Comparison of ENCODE assay signal across 21 cellular contexts in the genomic region with DNA sequence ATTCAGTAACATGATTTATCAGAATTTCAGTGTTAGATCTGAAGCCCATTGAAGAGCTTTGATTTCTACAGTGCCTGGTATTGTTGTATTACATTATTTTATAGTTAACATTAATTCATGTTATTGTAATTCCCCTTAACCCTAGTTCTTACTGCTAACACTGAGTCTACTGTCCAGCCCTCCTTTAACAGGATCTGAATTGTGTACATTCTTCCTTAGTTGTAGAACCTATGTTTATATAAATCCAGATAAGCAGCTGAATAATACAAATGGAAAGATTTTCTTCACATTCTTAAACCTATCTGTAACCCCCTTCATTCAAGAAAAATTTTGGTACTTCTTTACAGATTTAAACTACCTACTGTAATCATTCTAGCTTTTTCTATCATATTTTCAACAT. TPM values are rescaled to one million over a fixed set of nuclear protein-coding genes. Genes with fewer than 3 reads are reported as not detected.
DNase-seq lines count a peak whose midpoint lies in the region; ATAC-seq and TF ChIP-seq lines count a peak whose summit lies in the region.
"Had no signal": no experiment of that assay in that cellular context is flagged by ENCODE, and none has a peak within 500 bp of the region (broad histone marks: within the 10 kb centered on the region; RNA-seq: fewer than 3 reads in every experiment).

No MANE protein-coding gene starts in this region.

- POLR2A ChIA-PET in RWPE1 (lab: Yijun Ruan, JAX; ENCODE audit: low non-redundant PET): no interaction called here

- H3K4me3 ChIP-seq in fibroblast of villous mesenchyme (ENCODE audit: low read depth, low read length): no peak overlapping the region
- H3K4me3 ChIP-seq: BLaER1 treated with 17β-estradiol and CSF1 and Interleukin-3, amounts not matched to agents 10 nM and 100 nM had no signal

- no peaks in the 10 kb centered on the region for H3K9me3 Mint-ChIP-seq in activated naive CD4-positive, alpha-beta T cell treated with anti-CD3 and anti-CD28 coated beads, Interleukin-2, amount 50 U/mL, for 24 hours
- no peaks in the 10 kb centered on the region for H3K9me3 Mint-ChIP-seq in stimulated activated naive B cell treated with anti-CD40 and anti-IgM and Interleukin-4, amounts not matched to agents 10 μg/mL and 1 μg/mL and 100 μg/mL, for 72 hours
- H3K9me3 Mint-ChIP-seq: CD14-positive monocyte; CD4-positive, alpha-beta T cell; CD8-positive, alpha-beta memory T cell had no signal

- H3K27ac ChIP-seq in RWPE1: no peak overlapping the region
- H3K27ac ChIP-seq: 22Rv1; BLaER1 treated with 17β-estradiol and CSF1 and Interleukin-3, amounts not matched to agents 10 nM and 100 nM had no signal

- H3K4me1 Mint-ChIP-seq in activated naive CD4-positive, alpha-beta T cell treated with anti-CD3 and anti-CD28 coated beads, Interleukin-2, amount 50 U/mL, for 24 hours: peaks cover 21% of the 10 kb centered on the region
- H3K4me1 Mint-ChIP-seq in stimulated activated naive B cell treated with anti-CD40 and anti-IgM and Interleukin-4, amounts not matched to agents 10 μg/mL and 1 μg/mL and 100 μg/mL, for 72 hours: no peaks in the 10 kb centered on the region
- H3K4me1 Mint-ChIP-seq: CD14-positive monocyte had no signal

- CTCF ChIA-PET in RWPE1 (lab: Yijun Ruan, JAX): no interaction called here

- ATAC-seq in stimulated activated naive B cell treated with anti-CD40 and anti-IgM and Interleukin-4, amounts not matched to agents 10 μg/mL and 1 μg/mL and 100 μg/mL, for 72 hours (replicated peaks): no peak

- H3K36me3 Mint-ChIP-seq in activated naive CD4-positive, alpha-beta T cell treated with anti-CD3 and anti-CD28 coated beads, Interleukin-2, amount 50 U/mL, for 24 hours: peaks cover 30% of the 10 kb centered on the region
- peaks cover 33 to 48% of the 10 kb centered on the region in 2 donors for H3K36me3 Mint-ChIP-seq in stimulated activated naive B cell treated with anti-CD40 and anti-IgM and Interleukin-4, amounts not matched to agents 10 μg/mL and 1 μg/mL and 100 μg/mL, for 72 hours

- peak overlapping the region; percentile 41 for H3K27ac Mint-ChIP-seq in activated naive CD4-positive, alpha-beta T cell treated with anti-CD3 and anti-CD28 coated beads, Interleukin-2, amount 50 U/mL, for 24 hours
- H3K27ac Mint-ChIP-seq in stimulated activated naive B cell treated with anti-CD40 and anti-IgM and Interleukin-4, amounts not matched to agents 10 μg/mL and 1 μg/mL and 100 μg/mL, for 72 hours: peak overlapping the region; percentile 42
- H3K27ac Mint-ChIP-seq: CD14-positive monocyte had no signal

- TF ChIP-seq CTCF in fibroblast of villous mesenchyme (IDR thresholded peaks at IDR 0.05; ENCODE audit: insufficient read depth, low read depth, low read length) (no peak), RWPE1 (conservative IDR thresholded peaks at IDR 0.05; ENCODE audit: low read depth) (no peak)

- no peaks in the 10 kb centered on the region for H3K27me3 Mint-ChIP-seq in activated naive CD4-positive, alpha-beta T cell treated with anti-CD3 and anti-CD28 coated beads, Interleukin-2, amount 50 U/mL, for 24 hours
- no peaks in the 10 kb centered on the region for H3K27me3 Mint-ChIP-seq in stimulated activated naive B cell treated with anti-CD40 and anti-IgM and Interleukin-4, amounts not matched to agents 10 μg/mL and 1 μg/mL and 100 μg/mL, for 72 hours
- H3K27me3 Mint-ChIP-seq: CD4-positive, alpha-beta T cell; CD8-positive, alpha-beta memory T cell had no signal

- H3K4me3 Mint-ChIP-seq in activated naive CD4-positive, alpha-beta T cell treated with anti-CD3 and anti-CD28 coated beads, Interleukin-2, amount 50 U/mL, for 24 hours: no peak overlapping the region
- no peak overlapping the region for H3K4me3 Mint-ChIP-seq in stimulated activated naive B cell treated with anti-CD40 and anti-IgM and Interleukin-4, amounts not matched to agents 10 μg/mL and 1 μg/mL and 100 μg/mL, for 72 hours
- H3K4me3 Mint-ChIP-seq: CD14-positive monocyte; CD4-positive, alpha-beta T cell; CD8-positive, alpha-beta memory T cell had no signal

- no peak for DNase-seq in activated naive CD4-positive, alpha-beta T cell treated with anti-CD3 and anti-CD28 coated beads, Interleukin-2, amount 50 U/mL, for 16 hours
- DNase-seq in fibroblast of villous mesenchyme (ENCODE audit: low read depth): peak; percentile 41
- DNase-seq in stimulated activated naive B cell treated with anti-CD40 and anti-IgM and Interleukin-4, amounts not matched to agents 10 μg/mL and 1 μg/mL and 100 μg/mL, for 72 hours: no peak
- DNase-seq in RWPE1 (ENCODE audit: low spot score): no peak
- no peak for DNase-seq in NCI-H82 treated with DMSO at 0.1 percent for 48 hours (lab: John Stamatoyannopoulos, UW; ENCODE audit: unreplicated experiment)
- DNase-seq: ACHN; AML-193; BE2C; CD4-positive, alpha-beta T cell; CD8-positive, alpha-beta memory T cell; DMS 273 treated with DMSO at 0.1 percent for 48 hours; DMS79; EL; GF-D8; H7; HCEC 1CT had no signal

RNA-seq across cellular contexts. Expression of gene NDUFAF7, which starts 14.7 kb away (rescaled TPM):
- total RNA-seq in fibroblast of villous mesenchyme: 9.7 and 13.0 TPM in 2 replicates

RNA-seq across cellular contexts. Expression of gene CEBPZ, which starts 14.8 kb away (rescaled TPM):
- total RNA-seq in fibroblast of villous mesenchyme: 29.0 and 44.9 TPM in 2 replicates

RNA-seq across cellular contexts. Expression of gene CEBPZOS, which starts 49.9 kb away (rescaled TPM):
- total RNA-seq in fibroblast of villous mesenchyme: 14.8 and 19.4 TPM in 2 replicates

RNA-seq across cellular contexts. Expression of gene SULT6B1, which starts 57.7 kb away (rescaled TPM):
- total RNA-seq in fibroblast of villous mesenchyme: not detected in 2 replicates
- total RNA-seq: CD4-positive, alpha-beta T cell; CD8-positive, alpha-beta memory T cell; H1; H7 had no signal
